In the genomic region with DNA sequence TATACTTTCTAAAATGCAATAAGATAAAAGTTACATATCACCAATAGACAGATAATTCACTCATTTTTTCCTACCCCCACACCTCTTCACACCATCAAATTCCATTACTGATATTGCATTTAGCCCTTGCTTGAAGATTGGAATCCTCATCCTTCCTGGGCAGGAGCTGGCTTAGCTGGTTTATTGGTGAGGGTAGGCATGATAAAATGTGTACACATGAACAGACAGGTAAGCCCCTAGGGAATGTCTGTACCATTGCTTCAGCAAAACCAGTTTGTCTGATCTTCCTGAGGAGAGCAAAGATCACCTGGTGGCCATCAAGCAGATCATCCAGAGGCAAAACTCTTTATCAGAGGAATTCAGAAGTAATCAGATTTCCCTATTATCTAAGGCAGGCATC, we compare ENCODE assay signal across 1 cellular context.
TF ChIP-seq lines count a peak whose summit lies in the region.

No MANE protein-coding gene starts in this region.

TF ChIP-seq in HepG2, 621 proteins besides CTCF, POLR2A, EP300 and RAD21:
- TF ChIP-seq, protein P1, sequence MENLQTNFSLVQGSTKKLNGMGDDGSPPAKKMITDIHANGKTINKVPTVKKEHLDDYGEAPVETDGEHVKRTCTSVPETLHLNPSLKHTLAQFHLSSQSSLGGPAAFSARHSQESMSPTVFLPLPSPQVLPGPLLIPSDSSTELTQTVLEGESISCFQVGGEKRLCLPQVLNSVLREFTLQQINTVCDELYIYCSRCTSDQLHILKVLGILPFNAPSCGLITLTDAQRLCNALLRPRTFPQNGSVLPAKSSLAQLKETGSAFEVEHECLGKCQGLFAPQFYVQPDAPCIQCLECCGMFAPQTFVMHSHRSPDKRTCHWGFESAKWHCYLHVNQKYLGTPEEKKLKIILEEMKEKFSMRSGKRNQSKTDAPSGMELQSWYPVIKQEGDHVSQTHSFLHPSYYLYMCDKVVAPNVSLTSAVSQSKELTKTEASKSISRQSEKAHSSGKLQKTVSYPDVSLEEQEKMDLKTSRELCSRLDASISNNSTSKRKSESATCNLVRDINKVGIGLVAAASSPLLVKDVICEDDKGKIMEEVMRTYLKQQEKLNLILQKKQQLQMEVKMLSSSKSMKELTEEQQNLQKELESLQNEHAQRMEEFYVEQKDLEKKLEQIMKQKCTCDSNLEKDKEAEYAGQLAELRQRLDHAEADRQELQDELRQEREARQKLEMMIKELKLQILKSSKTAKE (CRISPR knock-in tag; IDR thresholded peaks at IDR 0.05; ENCODE audit: borderline replicate concordance), result no peak
- TF ChIP-seq ZNF564 (CRISPR knock-in tag; IDR thresholded peaks at IDR 0.05) (no peak), SP2 (CRISPR knock-in tag; IDR thresholded peaks at IDR 0.05) (no peak), NRL (CRISPR knock-in tag; IDR thresholded peaks at IDR 0.05; ENCODE audit: borderline replicate concordance) (no peak), ZFP36L1 (CRISPR knock-in tag; IDR thresholded peaks at IDR 0.05) (no peak), ZNF670 (CRISPR knock-in tag; IDR thresholded peaks at IDR 0.05; ENCODE audit: borderline replicate concordance) (no peak), ATF1 (CRISPR knock-in tag; IDR thresholded peaks at IDR 0.05) (no peak), ZNF577 (CRISPR knock-in tag; IDR thresholded peaks at IDR 0.05; ENCODE audit: borderline replicate concordance, low read depth) (no peak), ZNF432 (CRISPR knock-in tag; IDR thresholded peaks at IDR 0.05; ENCODE audit: borderline replicate concordance) (no peak), SATB2 (CRISPR knock-in tag; IDR thresholded peaks at IDR 0.05) (no peak), FOXM1 (CRISPR knock-in tag; IDR thresholded peaks at IDR 0.05) (no peak), FOXK1 (CRISPR knock-in tag; IDR thresholded peaks at IDR 0.05; ENCODE audit: borderline replicate concordance, low read depth) (no peak)
- TF ChIP-seq, protein P2, sequence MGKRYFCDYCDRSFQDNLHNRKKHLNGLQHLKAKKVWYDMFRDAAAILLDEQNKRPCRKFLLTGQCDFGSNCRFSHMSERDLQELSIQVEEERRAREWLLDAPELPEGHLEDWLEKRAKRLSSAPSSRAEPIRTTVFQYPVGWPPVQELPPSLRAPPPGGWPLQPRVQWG (CRISPR knock-in tag; IDR thresholded peaks at IDR 0.05; ENCODE audit: borderline replicate concordance, low read depth), result no peak
- TF ChIP-seq, protein P3, sequence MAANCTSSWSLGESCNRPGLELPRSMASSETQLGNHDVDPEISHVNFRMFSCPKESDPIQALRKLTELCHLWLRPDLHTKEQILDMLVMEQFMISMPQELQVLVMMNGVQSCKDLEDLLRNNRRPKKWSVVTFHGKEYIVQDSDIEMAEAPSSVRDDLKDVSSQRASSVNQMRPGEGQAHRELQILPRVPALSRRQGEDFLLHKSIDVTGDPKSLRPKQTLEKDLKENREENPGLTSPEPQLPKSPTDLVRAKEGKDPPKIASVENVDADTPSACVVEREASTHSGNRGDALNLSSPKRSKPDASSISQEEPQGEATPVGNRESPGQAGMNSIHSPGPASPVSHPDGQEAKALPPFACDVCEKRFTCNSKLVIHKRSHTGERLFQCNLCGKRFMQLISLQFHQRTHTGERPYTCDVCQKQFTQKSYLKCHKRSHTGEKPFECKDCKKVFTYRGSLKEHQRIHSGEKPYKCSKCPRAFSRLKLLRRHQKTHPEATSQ (CRISPR knock-in tag; IDR thresholded peaks at IDR 0.05; ENCODE audit: borderline replicate concordance), result no peak
- TF ChIP-seq, protein P4, sequence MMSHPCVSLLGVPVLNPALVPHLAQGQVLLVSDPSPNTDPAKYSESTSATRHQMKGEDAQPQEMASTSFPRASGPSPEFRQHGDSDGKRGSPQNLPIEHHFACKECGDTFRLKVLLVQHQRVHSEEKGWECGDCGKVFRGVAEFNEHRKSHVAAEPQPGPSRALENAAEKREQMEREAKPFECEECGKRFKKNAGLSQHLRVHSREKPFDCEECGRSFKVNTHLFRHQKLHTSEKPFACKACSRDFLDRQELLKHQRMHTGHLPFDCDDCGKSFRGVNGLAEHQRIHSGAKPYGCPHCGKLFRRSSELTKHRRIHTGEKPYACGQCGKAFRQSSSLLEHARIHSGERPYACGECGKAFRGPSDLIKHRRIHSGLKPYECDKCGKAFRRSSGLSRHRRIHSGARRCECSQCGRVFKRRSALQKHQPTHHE (CRISPR knock-in tag; IDR thresholded peaks at IDR 0.05; ENCODE audit: borderline replicate concordance), result no peak
